Comparison of ENCODE assay signal across 1 cellular context in genomic region chr5:146825033-146825432, GRCh38.
A peak's percentile ranks its signal among the peaks of the same experiment; 100 is the strongest.
TF ChIP-seq lines count a peak whose summit lies in the region.

No MANE protein-coding gene starts in this region.

TF ChIP-seq in H1, 55 proteins besides CTCF, POLR2A, EP300 and RAD21:
- TF ChIP-seq CBX5 (IDR thresholded peaks at IDR 0.05; ENCODE audit: low read depth, low read length) (no peak), TAF1 (IDR thresholded peaks at IDR 0.05; ENCODE audit: low read depth, low read length) (no peak), PHF8 (conservative IDR thresholded peaks at IDR 0.05; ENCODE audit: low read depth, low read length) (no peak), SP1 (IDR thresholded peaks at IDR 0.05; ENCODE audit: low read depth, low read length) (no peak), RFX5 (IDR thresholded peaks at IDR 0.05; ENCODE audit: borderline replicate concordance, low read depth, low read length) (no peak), HDAC2 (IDR thresholded peaks at IDR 0.05; ENCODE audit: borderline replicate concordance in 1 of 2, low read depth in 2 of 2, low read length in 2 of 2) (peak in 1 of 2 experiments; percentile 81; a peak in 1 of 4 replicates), SIN3A (conservative IDR thresholded peaks at IDR 0.05 in 1 of 2, IDR thresholded peaks at IDR 0.05 in 1 of 2; ENCODE audit: low read depth in 1 of 2, low read length in 2 of 2) (peak; percentile 97), ASH2L (IDR thresholded peaks at IDR 0.05; ENCODE audit: low read length) (no peak), SAP30 (IDR thresholded peaks at IDR 0.05; ENCODE audit: insufficient read depth, insufficient replicate concordance, low read length) (no peak)
- TF ChIP-seq, protein P1, sequence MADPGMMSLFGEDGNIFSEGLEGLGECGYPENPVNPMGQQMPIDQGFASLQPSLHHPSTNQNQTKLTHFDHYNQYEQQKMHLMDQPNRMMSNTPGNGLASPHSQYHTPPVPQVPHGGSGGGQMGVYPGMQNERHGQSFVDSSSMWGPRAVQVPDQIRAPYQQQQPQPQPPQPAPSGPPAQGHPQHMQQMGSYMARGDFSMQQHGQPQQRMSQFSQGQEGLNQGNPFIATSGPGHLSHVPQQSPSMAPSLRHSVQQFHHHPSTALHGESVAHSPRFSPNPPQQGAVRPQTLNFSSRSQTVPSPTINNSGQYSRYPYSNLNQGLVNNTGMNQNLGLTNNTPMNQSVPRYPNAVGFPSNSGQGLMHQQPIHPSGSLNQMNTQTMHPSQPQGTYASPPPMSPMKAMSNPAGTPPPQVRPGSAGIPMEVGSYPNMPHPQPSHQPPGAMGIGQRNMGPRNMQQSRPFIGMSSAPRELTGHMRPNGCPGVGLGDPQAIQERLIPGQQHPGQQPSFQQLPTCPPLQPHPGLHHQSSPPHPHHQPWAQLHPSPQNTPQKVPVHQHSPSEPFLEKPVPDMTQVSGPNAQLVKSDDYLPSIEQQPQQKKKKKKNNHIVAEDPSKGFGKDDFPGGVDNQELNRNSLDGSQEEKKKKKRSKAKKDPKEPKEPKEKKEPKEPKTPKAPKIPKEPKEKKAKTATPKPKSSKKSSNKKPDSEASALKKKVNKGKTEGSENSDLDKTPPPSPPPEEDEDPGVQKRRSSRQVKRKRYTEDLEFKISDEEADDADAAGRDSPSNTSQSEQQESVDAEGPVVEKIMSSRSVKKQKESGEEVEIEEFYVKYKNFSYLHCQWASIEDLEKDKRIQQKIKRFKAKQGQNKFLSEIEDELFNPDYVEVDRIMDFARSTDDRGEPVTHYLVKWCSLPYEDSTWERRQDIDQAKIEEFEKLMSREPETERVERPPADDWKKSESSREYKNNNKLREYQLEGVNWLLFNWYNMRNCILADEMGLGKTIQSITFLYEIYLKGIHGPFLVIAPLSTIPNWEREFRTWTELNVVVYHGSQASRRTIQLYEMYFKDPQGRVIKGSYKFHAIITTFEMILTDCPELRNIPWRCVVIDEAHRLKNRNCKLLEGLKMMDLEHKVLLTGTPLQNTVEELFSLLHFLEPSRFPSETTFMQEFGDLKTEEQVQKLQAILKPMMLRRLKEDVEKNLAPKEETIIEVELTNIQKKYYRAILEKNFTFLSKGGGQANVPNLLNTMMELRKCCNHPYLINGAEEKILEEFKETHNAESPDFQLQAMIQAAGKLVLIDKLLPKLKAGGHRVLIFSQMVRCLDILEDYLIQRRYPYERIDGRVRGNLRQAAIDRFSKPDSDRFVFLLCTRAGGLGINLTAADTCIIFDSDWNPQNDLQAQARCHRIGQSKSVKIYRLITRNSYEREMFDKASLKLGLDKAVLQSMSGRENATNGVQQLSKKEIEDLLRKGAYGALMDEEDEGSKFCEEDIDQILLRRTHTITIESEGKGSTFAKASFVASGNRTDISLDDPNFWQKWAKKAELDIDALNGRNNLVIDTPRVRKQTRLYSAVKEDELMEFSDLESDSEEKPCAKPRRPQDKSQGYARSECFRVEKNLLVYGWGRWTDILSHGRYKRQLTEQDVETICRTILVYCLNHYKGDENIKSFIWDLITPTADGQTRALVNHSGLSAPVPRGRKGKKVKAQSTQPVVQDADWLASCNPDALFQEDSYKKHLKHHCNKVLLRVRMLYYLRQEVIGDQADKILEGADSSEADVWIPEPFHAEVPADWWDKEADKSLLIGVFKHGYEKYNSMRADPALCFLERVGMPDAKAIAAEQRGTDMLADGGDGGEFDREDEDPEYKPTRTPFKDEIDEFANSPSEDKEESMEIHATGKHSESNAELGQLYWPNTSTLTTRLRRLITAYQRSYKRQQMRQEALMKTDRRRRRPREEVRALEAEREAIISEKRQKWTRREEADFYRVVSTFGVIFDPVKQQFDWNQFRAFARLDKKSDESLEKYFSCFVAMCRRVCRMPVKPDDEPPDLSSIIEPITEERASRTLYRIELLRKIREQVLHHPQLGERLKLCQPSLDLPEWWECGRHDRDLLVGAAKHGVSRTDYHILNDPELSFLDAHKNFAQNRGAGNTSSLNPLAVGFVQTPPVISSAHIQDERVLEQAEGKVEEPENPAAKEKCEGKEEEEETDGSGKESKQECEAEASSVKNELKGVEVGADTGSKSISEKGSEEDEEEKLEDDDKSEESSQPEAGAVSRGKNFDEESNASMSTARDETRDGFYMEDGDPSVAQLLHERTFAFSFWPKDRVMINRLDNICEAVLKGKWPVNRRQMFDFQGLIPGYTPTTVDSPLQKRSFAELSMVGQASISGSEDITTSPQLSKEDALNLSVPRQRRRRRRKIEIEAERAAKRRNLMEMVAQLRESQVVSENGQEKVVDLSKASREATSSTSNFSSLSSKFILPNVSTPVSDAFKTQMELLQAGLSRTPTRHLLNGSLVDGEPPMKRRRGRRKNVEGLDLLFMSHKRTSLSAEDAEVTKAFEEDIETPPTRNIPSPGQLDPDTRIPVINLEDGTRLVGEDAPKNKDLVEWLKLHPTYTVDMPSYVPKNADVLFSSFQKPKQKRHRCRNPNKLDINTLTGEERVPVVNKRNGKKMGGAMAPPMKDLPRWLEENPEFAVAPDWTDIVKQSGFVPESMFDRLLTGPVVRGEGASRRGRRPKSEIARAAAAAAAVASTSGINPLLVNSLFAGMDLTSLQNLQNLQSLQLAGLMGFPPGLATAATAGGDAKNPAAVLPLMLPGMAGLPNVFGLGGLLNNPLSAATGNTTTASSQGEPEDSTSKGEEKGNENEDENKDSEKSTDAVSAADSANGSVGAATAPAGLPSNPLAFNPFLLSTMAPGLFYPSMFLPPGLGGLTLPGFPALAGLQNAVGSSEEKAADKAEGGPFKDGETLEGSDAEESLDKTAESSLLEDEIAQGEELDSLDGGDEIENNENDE (IDR thresholded peaks at IDR 0.05; ENCODE audit: insufficient replicate concordance, low read length): no peak
